ENCODE assay signal across 29 cellular contexts in the genomic region with DNA sequence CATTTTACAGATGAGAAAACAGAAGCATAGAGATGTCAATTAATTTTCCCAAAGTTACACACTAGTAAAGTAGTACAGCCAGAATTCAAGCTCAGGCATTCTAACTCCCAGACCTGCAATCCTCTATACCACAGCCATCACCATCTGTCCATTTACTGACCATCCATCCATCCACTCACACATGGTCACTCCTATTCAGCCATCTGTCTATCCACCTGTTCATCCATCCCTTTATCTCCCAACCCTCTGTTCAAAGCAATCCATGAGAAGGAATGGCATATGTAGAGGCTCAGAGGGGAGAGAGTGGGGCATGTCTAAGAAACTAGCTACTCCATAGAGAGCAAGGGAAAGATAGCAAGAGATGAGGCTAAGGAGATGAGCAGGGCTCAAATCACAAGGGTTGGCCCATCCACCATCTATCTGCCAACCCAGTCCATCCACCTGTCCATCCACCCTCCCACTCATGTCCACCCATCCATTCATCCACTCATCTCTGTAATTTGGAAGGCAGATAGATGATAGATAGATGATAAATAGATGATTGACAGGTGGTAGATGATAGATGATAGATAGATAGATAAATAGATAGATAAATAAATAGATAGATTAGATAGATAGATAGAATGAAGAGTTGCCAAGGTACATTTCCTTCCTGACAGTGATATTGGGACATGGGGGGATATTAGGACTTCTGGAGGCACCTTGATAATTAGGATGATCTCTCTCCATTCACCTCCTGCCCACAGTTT. TPM values are rescaled to one million over a fixed set of nuclear protein-coding genes. Genes with fewer than 3 reads are reported as not detected.
"Had no signal": no experiment of that assay in that cellular context is flagged by ENCODE, and none has a peak within 500 bp of the region (broad histone marks: within the 10 kb centered on the region; RNA-seq: fewer than 3 reads in every experiment).

No MANE protein-coding gene starts in this region.

- H3K4me3 ChIP-seq: adrenal gland, MG63, SK-N-MC had no signal

- H3K27ac ChIP-seq: adrenal gland, SK-N-MC had no signal

- H3K4me1 ChIP-seq: adrenal gland had no signal

- H3K9me3 Mint-ChIP-seq: activated CD4-positive, alpha-beta memory T cell treated with anti-CD3 and anti-CD28 coated beads, Interleukin-2, amount 10 ng/mL, durations not matched to agents 7 days and 5 days; activated naive CD4-positive, alpha-beta T cell treated with anti-CD3 and anti-CD28 coated beads, Interleukin-2, amount 10 ng/mL, durations not matched to agents 7 days and 5 days; activated naive CD8-positive, alpha-beta T cell treated with anti-CD3 and anti-CD28 coated beads, Interleukin-2, amount 10 ng/mL, durations not matched to agents 7 days and 5 days; activated T-cell treated with anti-CD3 and anti-CD28 coated beads, Interleukin-2, amount 50 U/mL, for 72 hours; activated T-helper 2 cell treated with anti-CD3 and anti-CD28 coated beads, Interferon-gamma antibody, Interleukin-2, Interleukin-4, amounts not matched to agents 10 μg/mL and 5 μg/mL and 100 μg/mL, durations not matched to agents 14 hours and 24 hours and 36 hours; T-cell had no signal

- DNase-seq: activated CD4-positive, alpha-beta memory T cell treated with anti-CD3 and anti-CD28 coated beads, Interleukin-2, amount 10 ng/mL, durations not matched to agents 7 days and 5 days; activated CD4-positive, alpha-beta T cell treated with anti-CD3 and anti-CD28 coated beads, Interleukin-2, amount 50 U/mL, for 1 hour; activated CD4-positive, CD25-positive, alpha-beta regulatory T cell; activated CD8-positive, alpha-beta memory T cell treated with anti-CD3 and anti-CD28 coated beads, Interleukin-2, amount 50 U/mL, for 4 hours; activated gamma-delta T cell treated with Interleukin-2 at 50 U/mL for 16 hours; activated naive CD4-positive, alpha-beta T cell treated with anti-CD3 and anti-CD28 coated beads, Interleukin-2, amount 10 ng/mL, durations not matched to agents 7 days and 5 days; activated naive CD8-positive, alpha-beta T cell treated with anti-CD3 and anti-CD28 coated beads, Interleukin-2, amount 10 ng/mL, durations not matched to agents 7 days and 5 days; activated T-cell treated with anti-CD3 and anti-CD28 coated beads, Interleukin-2, amount 50 U/mL, for 72 hours; adrenal gland; anterior cingulate cortex; MG63; NCI-H1105; NCI-H1436; NCI-H1694 treated with DMSO at 0.1 percent for 48 hours; NCI-H2029 treated with DMSO at 0.1 percent for 48 hours; NCI-H510A treated with DMSO at 0.1 percent for 48 hours; NCI-H748 treated with DMSO at 0.1 percent for 48 hours; OCI-M1; RPMI8226; T-cell; T-helper 2 cell; T1000 had no signal

- H3K4me3 Mint-ChIP-seq: activated CD4-positive, alpha-beta memory T cell treated with anti-CD3 and anti-CD28 coated beads, Interleukin-2, amount 10 ng/mL, durations not matched to agents 7 days and 5 days; activated naive CD4-positive, alpha-beta T cell treated with anti-CD3 and anti-CD28 coated beads, Interleukin-2, amount 10 ng/mL, durations not matched to agents 7 days and 5 days; activated naive CD8-positive, alpha-beta T cell treated with anti-CD3 and anti-CD28 coated beads, Interleukin-2, amount 10 ng/mL, durations not matched to agents 7 days and 5 days; activated T-cell treated with anti-CD3 and anti-CD28 coated beads, Interleukin-2, amount 50 U/mL, for 72 hours; T-cell had no signal

- H3K4me1 Mint-ChIP-seq: activated CD4-positive, alpha-beta memory T cell treated with anti-CD3 and anti-CD28 coated beads, Interleukin-2, amount 10 ng/mL, durations not matched to agents 7 days and 5 days; activated naive CD4-positive, alpha-beta T cell treated with anti-CD3 and anti-CD28 coated beads, Interleukin-2, amount 10 ng/mL, durations not matched to agents 7 days and 5 days; activated naive CD8-positive, alpha-beta T cell treated with anti-CD3 and anti-CD28 coated beads, Interleukin-2, amount 10 ng/mL, durations not matched to agents 7 days and 5 days; T-cell had no signal

- ATAC-seq: activated T-cell treated with anti-CD3 and anti-CD28 coated beads, Interleukin-2, amount 50 U/mL, for 72 hours; Panc1; Right ventricle myocardium inferior; T-cell had no signal

- H3K27me3 Mint-ChIP-seq: T-cell had no signal

- H3K9me3 ChIP-seq: adrenal gland, MG63 had no signal

- H3K36me3 ChIP-seq: adrenal gland, MG63 had no signal

- H3K36me3 Mint-ChIP-seq: activated naive CD4-positive, alpha-beta T cell treated with anti-CD3 and anti-CD28 coated beads, Interleukin-2, amount 10 ng/mL, durations not matched to agents 7 days and 5 days; activated naive CD8-positive, alpha-beta T cell treated with anti-CD3 and anti-CD28 coated beads, Interleukin-2, amount 10 ng/mL, durations not matched to agents 7 days and 5 days; T-cell had no signal

- H3K27ac Mint-ChIP-seq: activated CD4-positive, alpha-beta memory T cell treated with anti-CD3 and anti-CD28 coated beads, Interleukin-2, amount 10 ng/mL, durations not matched to agents 7 days and 5 days; activated naive CD4-positive, alpha-beta T cell treated with anti-CD3 and anti-CD28 coated beads, Interleukin-2, amount 10 ng/mL, durations not matched to agents 7 days and 5 days; activated naive CD8-positive, alpha-beta T cell treated with anti-CD3 and anti-CD28 coated beads, Interleukin-2, amount 10 ng/mL, durations not matched to agents 7 days and 5 days; activated T-cell treated with anti-CD3 and anti-CD28 coated beads, Interleukin-2, amount 50 U/mL, for 72 hours; activated T-helper 2 cell treated with anti-CD3 and anti-CD28 coated beads, Interferon-gamma antibody, Interleukin-2, Interleukin-4, amounts not matched to agents 10 μg/mL and 5 μg/mL and 100 μg/mL, durations not matched to agents 14 hours and 24 hours and 36 hours; T-cell had no signal

RNA-seq across cellular contexts. Expression of gene GUCA1A, which starts 18.5 kb away (rescaled TPM):
- total RNA-seq: activated CD4-positive, alpha-beta memory T cell treated with anti-CD3 and anti-CD28 coated beads, Interleukin-2, amount 10 ng/mL, durations not matched to agents 7 days and 5 days; activated CD8-positive, alpha-beta memory T cell treated with anti-CD3 and anti-CD28 coated beads for 36 hours; activated naive CD8-positive, alpha-beta T cell treated with anti-CD3 and anti-CD28 coated beads, Interleukin-2, amount 10 ng/mL, durations not matched to agents 7 days and 5 days; adrenal gland; cardiac septum; chondrocyte; Right ventricle myocardium inferior; T-cell had no signal
